ENCODE assay signal across 1 cellular context in genomic region chr5:140402258-140403074, GRCh38.
TF ChIP-seq lines count a peak whose summit lies in the region.

No MANE protein-coding gene starts in this region.

TF ChIP-seq in HepG2, 621 proteins besides CTCF, POLR2A, EP300 and RAD21 (continued from another document):
- TF ChIP-seq, protein P1, sequence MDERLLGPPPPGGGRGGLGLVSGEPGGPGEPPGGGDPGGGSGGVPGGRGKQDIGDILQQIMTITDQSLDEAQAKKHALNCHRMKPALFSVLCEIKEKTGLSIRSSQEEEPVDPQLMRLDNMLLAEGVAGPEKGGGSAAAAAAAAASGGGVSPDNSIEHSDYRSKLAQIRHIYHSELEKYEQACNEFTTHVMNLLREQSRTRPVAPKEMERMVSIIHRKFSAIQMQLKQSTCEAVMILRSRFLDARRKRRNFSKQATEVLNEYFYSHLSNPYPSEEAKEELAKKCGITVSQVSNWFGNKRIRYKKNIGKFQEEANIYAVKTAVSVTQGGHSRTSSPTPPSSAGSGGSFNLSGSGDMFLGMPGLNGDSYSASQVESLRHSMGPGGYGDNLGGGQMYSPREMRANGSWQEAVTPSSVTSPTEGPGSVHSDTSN (CRISPR knock-in tag; IDR thresholded peaks at IDR 0.05), result no peak
- TF ChIP-seq AKNA (CRISPR knock-in tag; IDR thresholded peaks at IDR 0.05; ENCODE audit: borderline replicate concordance) (no peak), ZNF547 (CRISPR knock-in tag; IDR thresholded peaks at IDR 0.05) (peak; percentile 11; the same call in 1 of the 2 replicates), ZBTB7B (CRISPR knock-in tag; IDR thresholded peaks at IDR 0.05) (peak; percentile 61; the same call in 1 of the 2 replicates), KLF6 (CRISPR knock-in tag; IDR thresholded peaks at IDR 0.05) (0 out of 2 replicates have a peak, but pooled peaks have one; percentile 64), HOXD1 (CRISPR knock-in tag; IDR thresholded peaks at IDR 0.05) (no peak), IKZF5 (CRISPR knock-in tag; IDR thresholded peaks at IDR 0.05) (no peak), ZNF333 (CRISPR knock-in tag; IDR thresholded peaks at IDR 0.05; ENCODE audit: borderline replicate concordance) (no peak), ZNF703 (CRISPR knock-in tag; IDR thresholded peaks at IDR 0.05; ENCODE audit: borderline replicate concordance) (no peak), ZNF33B (CRISPR knock-in tag; IDR thresholded peaks at IDR 0.05) (no peak), ATF5 (CRISPR knock-in tag; IDR thresholded peaks at IDR 0.05; ENCODE audit: low read depth) (no peak), MIXL1 (CRISPR knock-in tag; IDR thresholded peaks at IDR 0.05) (peak; percentile 63; the same call in 1 of the 2 replicates)
- TF ChIP-seq, protein P2, sequence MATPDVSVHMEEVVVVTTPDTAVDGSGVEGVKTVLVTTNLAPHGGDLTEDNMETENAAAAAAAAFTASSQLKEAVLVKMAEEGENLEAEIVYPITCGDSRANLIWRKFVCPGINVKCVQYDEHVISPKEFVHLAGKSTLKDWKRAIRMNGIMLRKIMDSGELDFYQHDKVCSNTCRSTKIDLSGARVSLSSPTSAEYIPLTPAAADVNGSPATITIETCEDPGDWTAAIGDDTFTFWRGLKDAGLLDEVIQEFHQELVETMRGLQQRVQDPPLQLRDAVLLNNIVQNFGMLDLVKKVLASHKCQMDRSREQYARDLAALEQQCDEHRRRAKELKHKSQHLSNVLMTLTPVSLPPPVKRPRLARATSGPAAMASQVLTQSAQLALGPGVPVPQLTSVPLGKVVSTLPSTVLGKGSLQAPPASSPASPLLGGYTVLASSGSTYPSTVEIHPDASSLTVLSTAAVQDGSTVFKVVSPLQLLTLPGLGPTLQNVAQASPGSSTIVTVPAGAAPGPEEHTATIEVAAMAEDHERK (CRISPR knock-in tag; IDR thresholded peaks at IDR 0.05; ENCODE audit: low read depth), result no peak
- TF ChIP-seq, protein P3, sequence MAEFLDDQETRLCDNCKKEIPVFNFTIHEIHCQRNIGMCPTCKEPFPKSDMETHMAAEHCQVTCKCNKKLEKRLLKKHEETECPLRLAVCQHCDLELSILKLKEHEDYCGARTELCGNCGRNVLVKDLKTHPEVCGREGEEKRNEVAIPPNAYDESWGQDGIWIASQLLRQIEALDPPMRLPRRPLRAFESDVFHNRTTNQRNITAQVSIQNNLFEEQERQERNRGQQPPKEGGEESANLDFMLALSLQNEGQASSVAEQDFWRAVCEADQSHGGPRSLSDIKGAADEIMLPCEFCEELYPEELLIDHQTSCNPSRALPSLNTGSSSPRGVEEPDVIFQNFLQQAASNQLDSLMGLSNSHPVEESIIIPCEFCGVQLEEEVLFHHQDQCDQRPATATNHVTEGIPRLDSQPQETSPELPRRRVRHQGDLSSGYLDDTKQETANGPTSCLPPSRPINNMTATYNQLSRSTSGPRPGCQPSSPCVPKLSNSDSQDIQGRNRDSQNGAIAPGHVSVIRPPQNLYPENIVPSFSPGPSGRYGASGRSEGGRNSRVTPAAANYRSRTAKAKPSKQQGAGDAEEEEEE (CRISPR knock-in tag; IDR thresholded peaks at IDR 0.05; ENCODE audit: borderline replicate concordance), result no peak
- TF ChIP-seq, protein P4, sequence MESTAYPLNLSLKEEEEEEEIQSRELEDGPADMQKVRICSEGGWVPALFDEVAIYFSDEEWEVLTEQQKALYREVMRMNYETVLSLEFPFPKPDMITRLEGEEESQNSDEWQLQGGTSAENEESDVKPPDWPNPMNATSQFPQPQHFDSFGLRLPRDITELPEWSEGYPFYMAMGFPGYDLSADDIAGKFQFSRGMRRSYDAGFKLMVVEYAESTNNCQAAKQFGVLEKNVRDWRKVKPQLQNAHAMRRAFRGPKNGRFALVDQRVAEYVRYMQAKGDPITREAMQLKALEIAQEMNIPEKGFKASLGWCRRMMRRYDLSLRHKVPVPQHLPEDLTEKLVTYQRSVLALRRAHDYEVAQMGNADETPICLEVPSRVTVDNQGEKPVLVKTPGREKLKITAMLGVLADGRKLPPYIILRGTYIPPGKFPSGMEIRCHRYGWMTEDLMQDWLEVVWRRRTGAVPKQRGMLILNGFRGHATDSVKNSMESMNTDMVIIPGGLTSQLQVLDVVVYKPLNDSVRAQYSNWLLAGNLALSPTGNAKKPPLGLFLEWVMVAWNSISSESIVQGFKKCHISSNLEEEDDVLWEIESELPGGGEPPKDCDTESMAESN (CRISPR knock-in tag; conservative IDR thresholded peaks at IDR 0.05), result no peak
- TF ChIP-seq, protein P5, sequence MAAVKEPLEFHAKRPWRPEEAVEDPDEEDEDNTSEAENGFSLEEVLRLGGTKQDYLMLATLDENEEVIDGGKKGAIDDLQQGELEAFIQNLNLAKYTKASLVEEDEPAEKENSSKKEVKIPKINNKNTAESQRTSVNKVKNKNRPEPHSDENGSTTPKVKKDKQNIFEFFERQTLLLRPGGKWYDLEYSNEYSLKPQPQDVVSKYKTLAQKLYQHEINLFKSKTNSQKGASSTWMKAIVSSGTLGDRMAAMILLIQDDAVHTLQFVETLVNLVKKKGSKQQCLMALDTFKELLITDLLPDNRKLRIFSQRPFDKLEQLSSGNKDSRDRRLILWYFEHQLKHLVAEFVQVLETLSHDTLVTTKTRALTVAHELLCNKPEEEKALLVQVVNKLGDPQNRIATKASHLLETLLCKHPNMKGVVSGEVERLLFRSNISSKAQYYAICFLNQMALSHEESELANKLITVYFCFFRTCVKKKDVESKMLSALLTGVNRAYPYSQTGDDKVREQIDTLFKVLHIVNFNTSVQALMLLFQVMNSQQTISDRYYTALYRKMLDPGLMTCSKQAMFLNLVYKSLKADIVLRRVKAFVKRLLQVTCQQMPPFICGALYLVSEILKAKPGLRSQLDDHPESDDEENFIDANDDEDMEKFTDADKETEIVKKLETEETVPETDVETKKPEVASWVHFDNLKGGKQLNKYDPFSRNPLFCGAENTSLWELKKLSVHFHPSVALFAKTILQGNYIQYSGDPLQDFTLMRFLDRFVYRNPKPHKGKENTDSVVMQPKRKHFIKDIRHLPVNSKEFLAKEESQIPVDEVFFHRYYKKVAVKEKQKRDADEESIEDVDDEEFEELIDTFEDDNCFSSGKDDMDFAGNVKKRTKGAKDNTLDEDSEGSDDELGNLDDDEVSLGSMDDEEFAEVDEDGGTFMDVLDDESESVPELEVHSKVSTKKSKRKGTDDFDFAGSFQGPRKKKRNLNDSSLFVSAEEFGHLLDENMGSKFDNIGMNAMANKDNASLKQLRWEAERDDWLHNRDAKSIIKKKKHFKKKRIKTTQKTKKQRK (IDR thresholded peaks at IDR 0.05; ENCODE audit: low read length), result no peak
- TF ChIP-seq, protein P6, sequence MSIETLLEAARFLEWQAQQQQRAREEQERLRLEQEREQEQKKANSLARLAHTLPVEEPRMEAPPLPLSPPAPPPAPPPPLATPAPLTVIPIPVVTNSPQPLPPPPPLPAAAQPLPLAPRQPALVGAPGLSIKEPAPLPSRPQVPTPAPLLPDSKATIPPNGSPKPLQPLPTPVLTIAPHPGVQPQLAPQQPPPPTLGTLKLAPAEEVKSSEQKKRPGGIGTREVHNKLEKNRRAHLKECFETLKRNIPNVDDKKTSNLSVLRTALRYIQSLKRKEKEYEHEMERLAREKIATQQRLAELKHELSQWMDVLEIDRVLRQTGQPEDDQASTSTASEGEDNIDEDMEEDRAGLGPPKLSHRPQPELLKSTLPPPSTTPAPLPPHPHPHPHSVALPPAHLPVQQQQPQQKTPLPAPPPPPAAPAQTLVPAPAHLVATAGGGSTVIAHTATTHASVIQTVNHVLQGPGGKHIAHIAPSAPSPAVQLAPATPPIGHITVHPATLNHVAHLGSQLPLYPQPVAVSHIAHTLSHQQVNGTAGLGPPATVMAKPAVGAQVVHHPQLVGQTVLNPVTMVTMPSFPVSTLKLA (IDR thresholded peaks at IDR 0.05), result no peak
